Comparison of ENCODE assay signal across 14 cellular contexts in the genomic region with DNA sequence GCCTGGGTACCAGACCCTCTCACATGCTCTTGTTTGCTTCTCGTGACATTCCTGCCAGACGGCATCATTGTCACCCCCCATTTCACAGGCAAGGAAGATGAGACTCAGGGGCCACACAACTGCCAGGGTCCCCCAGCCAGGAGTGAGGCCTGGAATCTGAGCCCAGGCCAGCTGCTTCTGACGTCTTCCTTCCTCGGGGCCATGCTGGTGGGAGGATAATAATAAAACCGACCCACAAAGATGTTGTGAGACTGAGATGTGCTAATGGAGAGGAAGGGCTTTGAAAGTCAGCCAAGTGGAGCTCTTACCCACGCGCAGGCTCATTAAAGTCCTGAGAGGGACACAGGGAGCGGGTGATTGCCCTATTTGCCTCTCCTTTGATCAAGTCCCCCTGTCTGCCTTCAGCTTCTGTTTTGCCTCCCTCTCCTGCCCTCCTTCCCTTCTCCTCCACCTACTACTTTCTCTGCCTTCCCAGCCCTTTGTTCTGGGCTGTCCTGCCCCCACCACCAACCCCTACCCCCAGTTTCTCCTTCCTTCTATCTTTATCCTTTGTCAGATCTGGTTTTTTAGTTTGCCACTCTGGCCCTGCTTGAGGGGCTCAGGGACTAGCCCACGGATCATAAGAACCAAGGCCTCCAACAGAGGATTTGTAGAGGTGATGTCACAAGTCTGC.
"Had no signal": no experiment of that assay in that cellular context is flagged by ENCODE, and none has a peak within 500 bp of the region (broad histone marks: within the 10 kb centered on the region; RNA-seq: fewer than 3 reads in every experiment).

No MANE protein-coding gene starts in this region.

- H3K4me3 ChIP-seq: mucosa of descending colon, tibial artery had no signal

- DNase-seq: activated CD4-positive, alpha-beta memory T cell treated with anti-CD3 and anti-CD28 coated beads, Interleukin-2, amount 10 ng/mL, durations not matched to agents 7 days and 5 days; activated CD4-positive, alpha-beta T cell treated with anti-CD3 and anti-CD28 coated beads for 4 hours; activated effector memory CD4-positive, alpha-beta T cell treated with Interleukin-2 at 50 U/mL for 16 hours; activated naive CD4-positive, alpha-beta T cell treated with anti-CD3 and anti-CD28 coated beads, Interleukin-2, amount 50 U/mL, for 16 hours; activated T-cell treated with anti-CD3 and anti-CD28 coated beads, Interleukin-2, amount 50 U/mL, for 4 hours; amniotic stem cell; islet precursor cell; mucosa of descending colon; naive thymus-derived CD8-positive, alpha-beta T cell; retina; stimulated activated CD4-positive, alpha-beta T cell treated with anti-CD3 and anti-CD28 coated beads, Interleukin-2, amount 100 ng/mL, for 48 hours; tibial artery had no signal

- H3K27me3 ChIP-seq: tibial artery had no signal

- H3K27ac ChIP-seq: tibial artery had no signal

- H3K9me3 ChIP-seq: mucosa of descending colon, tibial artery had no signal

- H3K36me3 ChIP-seq: tibial artery had no signal

- ATAC-seq: activated T-cell treated with anti-CD3 and anti-CD28 coated beads, Interleukin-2, amount 50 U/mL, for 4 hours; left lobe of liver; mucosa of descending colon; naive thymus-derived CD8-positive, alpha-beta T cell; stimulated activated memory B cell treated with anti-CD40 and anti-IgM and Interleukin-4, amounts not matched to agents 10 μg/mL and 1 μg/mL and 100 μg/mL, for 72 hours had no signal
